In the genomic region with DNA sequence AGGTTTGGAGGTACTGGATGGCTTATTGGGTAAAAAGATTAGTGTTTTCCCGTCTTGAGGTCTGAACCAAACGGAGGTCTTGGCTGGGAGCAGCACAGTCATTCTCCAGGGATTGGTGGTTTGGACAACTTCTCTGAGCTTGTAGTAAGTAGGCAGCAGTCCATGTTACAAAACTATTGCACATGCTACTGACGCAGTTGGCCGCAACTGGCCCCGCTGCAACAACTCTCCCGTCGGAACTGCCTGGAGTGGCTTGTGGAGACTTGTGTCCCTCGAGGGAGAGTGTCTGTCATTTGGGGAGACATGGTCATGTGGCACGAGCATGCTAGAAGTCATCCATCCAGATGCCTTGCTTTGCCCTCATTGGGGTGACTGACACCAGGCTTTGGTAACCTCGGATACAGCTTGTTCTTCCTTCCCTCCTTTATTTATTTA, we compare ENCODE assay signal across 15 cellular contexts.
DNase-seq lines count a peak whose midpoint lies in the region; ATAC-seq, FAIRE-seq and TF ChIP-seq lines count a peak whose summit lies in the region.
"Had no signal": no experiment of that assay in that cellular context is flagged by ENCODE, and none has a peak within 500 bp of the region (broad histone marks: within the 10 kb centered on the region; RNA-seq: fewer than 3 reads in every experiment).

No MANE protein-coding gene starts in this region.

- no peak for TF ChIP-seq POLR2A in NB4 (IDR thresholded peaks at IDR 0.05; ENCODE audit: extremely low read depth, insufficient read length)

- H3K4me2 ChIP-seq in SK-N-SH = no peak overlapping the region
- H3K4me2 ChIP-seq: BLaER1 had no signal

- CTCF ChIA-PET in SK-N-SH (lab: Yijun Ruan, JAX) = interaction anchor here (0.6 to 1.0 kb wide), 2 partner anchors 399 to 665 kb away, joined by 3 read pairs; no protein-coding TSS in a partner anchor

- FAIRE-seq in small intestine (lab: Jason Lieb, UNC) = no peak
- FAIRE-seq: G401.6 had no signal

- no peak for TF ChIP-seq RAD21 in SK-N-SH (IDR thresholded peaks at IDR 0.05; ENCODE audit: low read length)

- H3K27me3 ChIP-seq in lower lobe of right lung (ENCODE audit: low read depth) = no peaks in the 10 kb centered on the region
- no peaks in the 10 kb centered on the region for H3K27me3 ChIP-seq in SK-N-SH (ENCODE audit: insufficient read depth)
- H3K27me3 ChIP-seq in small intestine (ENCODE audit: control insufficient read depth in 2 of 2, insufficient read depth in 2 of 2, low read length in 2 of 2) = no peaks in the 10 kb centered on the region
- H3K27me3 ChIP-seq: BLaER1 had no signal

- intact Hi-C loops in lower lobe of right lung (cut with DNase I) = no loop called here

- no peaks in the 10 kb centered on the region for H3K79me2 ChIP-seq in SK-N-SH (ENCODE audit: insufficient read depth)

- POLR2A ChIA-PET in SK-N-SH (lab: Yijun Ruan, JAX) = no interaction called here

- no peak overlapping the region for H2AFZ ChIP-seq in SK-N-SH (ENCODE audit: low read depth)

- H3K9me3 ChIP-seq in lower lobe of right lung (no peaks in the 10 kb centered on the region), SK-N-SH (no peaks in the 10 kb centered on the region), small intestine (ENCODE audit: control insufficient read depth, low read depth) (no peaks in the 10 kb centered on the region)
- H3K9me3 ChIP-seq: BLaER1 had no signal

- TF ChIP-seq CTCF in NB4 (IDR thresholded peaks at IDR 0.05; ENCODE audit: low read depth, low read length) (no peak), lower lobe of right lung (IDR thresholded peaks at IDR 0.05) (no peak), SK-N-SH (IDR thresholded peaks at IDR 0.05) (no peak)

- H3K4me1 ChIP-seq in lower lobe of right lung (peaks cover 59% of the 10 kb centered on the region), SK-N-SH (ENCODE audit: control insufficient read depth in 1 of 2, insufficient read depth in 2 of 2, low read depth in 1 of 2, low read length in 1 of 2) (peaks cover 21 to 39% of the 10 kb centered on the region in 2 experiments; a peak in 3 of 4 replicates), small intestine (ENCODE audit: control insufficient read depth in 2 of 2, insufficient read depth in 1 of 2, low read depth in 1 of 2, low read length in 1 of 2) (peaks cover 11 to 20% of the 10 kb centered on the region in 2 donors)

- H3F3A ChIP-seq in SK-N-SH (replicated peaks; ENCODE audit: insufficient read depth) = peaks cover 10% of the 10 kb centered on the region

- TF ChIP-seq EP300 in SK-N-SH (IDR thresholded peaks at IDR 0.05; ENCODE audit: borderline replicate concordance in 1 of 2, low read depth in 1 of 2, low read length in 1 of 2) = no peak

- H4K20me1 ChIP-seq in SK-N-SH (ENCODE audit: insufficient read depth) = no peaks in the 10 kb centered on the region
- H4K20me1 ChIP-seq: BLaER1 had no signal

- no peak overlapping the region for H3K9ac ChIP-seq in SK-N-SH
- H3K9ac ChIP-seq: BLaER1 had no signal

- H3K27ac ChIP-seq in lower lobe of right lung (peak overlapping the region; percentile 5), substantia nigra (ENCODE audit: low read depth, low read length, poor library complexity, severe bottlenecking) (peak overlapping the region; percentile 15), SK-N-SH (ENCODE audit: low read depth in 2 of 2, low read length in 1 of 2) (no peak overlapping the region), small intestine (ENCODE audit: low read depth in 1 of 2, low read length in 1 of 2) (peak overlapping the region in 1 of 2 donors; percentile 75)
- H3K27ac ChIP-seq: BLaER1 had no signal

- peak; percentile 80 for ATAC-seq in esophagus mucosa
- ATAC-seq in lower lobe of right lung = no peak
- ATAC-seq: activated CD4-positive, alpha-beta T cell treated with anti-CD3 and anti-CD28 coated beads for 36 hours; activated T-helper 17 cell treated with anti-CD3 and anti-CD28 coated beads, Interleukin-2, amount 50 U/mL, for 72 hours had no signal

- 96% methylated on average over 5 of the region's 10 CpGs for WGBS in SK-N-SH (ENCODE audit: low lambda C conversion rate)
- 72 to 86% (median 84%) methylated on average over 10 of the region's 10 CpGs for WGBS in small intestine, 3 donors

- no peaks in the 10 kb centered on the region for H3K36me3 ChIP-seq in lower lobe of right lung
- H3K36me3 ChIP-seq in SK-N-SH (replicated peaks in 1 of 2; ENCODE audit: control insufficient read depth in 1 of 2, insufficient read depth in 2 of 2, low read length in 1 of 2) = no peaks in the 10 kb centered on the region
- H3K36me3 ChIP-seq in small intestine (ENCODE audit: control insufficient read depth in 2 of 2, insufficient read depth in 2 of 2, low read length in 2 of 2) = no peaks in the 10 kb centered on the region
- H3K36me3 ChIP-seq: BLaER1 had no signal

- peak; percentile 60 for DNase-seq in NB4 (ENCODE audit: low read depth)
- DNase-seq in lower lobe of right lung = no peak
- DNase-seq in substantia nigra (lab: John Stamatoyannopoulos, UW) = peak in 11 of 49 donors; percentile 9 to 26 (median 15)
- DNase-seq in SK-N-SH = no peak
- no peak for DNase-seq in small intestine
- DNase-seq in NCI-H2081 (lab: John Stamatoyannopoulos, UW) = no peak
- DNase-seq in SW480 (ENCODE audit: low spot score) = no peak
- DNase-seq: activated CD4-positive, alpha-beta T cell treated with anti-CD3 and anti-CD28 coated beads for 36 hours; NCI-H1417; NCI-H774; retina had no signal

- H3K4me3 ChIP-seq in NB4 (ENCODE audit: low read depth, low read length) = no peak overlapping the region
- no peak overlapping the region for H3K4me3 ChIP-seq in lower lobe of right lung
- H3K4me3 ChIP-seq in SK-N-SH (ENCODE audit: low read depth in 2 of 2, low read length in 1 of 2) = no peak overlapping the region
- no peak overlapping the region for H3K4me3 ChIP-seq in small intestine (ENCODE audit: low read depth in 1 of 2, low read length in 2 of 2)
- H3K4me3 ChIP-seq: BLaER1 had no signal

- H3K9me2 ChIP-seq in SK-N-SH = no peaks in the 10 kb centered on the region

TF ChIP-seq in SK-N-SH, 30 proteins besides CTCF, POLR2A, EP300 and RAD21:
- no peak for TF ChIP-seq JUND (IDR thresholded peaks at IDR 0.05)
- TF ChIP-seq FOSL2 (IDR thresholded peaks at IDR 0.05; ENCODE audit: borderline replicate concordance, low read depth) = no peak
TF ChIP-seq in SK-N-SH: peak in this region for 0.

Comparison
In these comparisons a context has a peak if more than half of its experiments do, and no peak if none do; other contexts are left out.
1. H3K27ac ChIP-seq: peak in lower lobe of right lung (single experiment) and substantia nigra (single experiment); none in SK-N-SH (0 of 2).